8 cellular contexts compared by ENCODE assay signal in genomic region chr10:80462986-80463741, GRCh38. TPM values are rescaled to one million over a fixed set of nuclear protein-coding genes. Genes with fewer than 3 reads are reported as not detected.
DNase-seq lines count a peak whose midpoint lies in the region; ATAC-seq and TF ChIP-seq lines count a peak whose summit lies in the region.

No MANE protein-coding gene starts in this region.

- H3K4me1 ChIP-seq in ACC112 (ENCODE audit: control insufficient read depth, insufficient read depth, low read length, unreplicated experiment) (peaks cover 83% of the 10 kb centered on the region), IMR-90 (ENCODE audit: control insufficient read depth, insufficient read depth, low read length) (peaks cover 50% of the 10 kb centered on the region)

- POLR2A ChIA-PET in IMR-90 (lab: Charles Lee; ENCODE audit: unreplicated experiment) = no interaction called here
- POLR2A ChIA-PET in GM10248 (lab: Yijun Ruan, JAX) = interaction anchor here (0.6 to 1.4 kb wide), 2 partner anchors 42 to 159 kb away, joined by 3 to 4 read pairs; no protein-coding TSS in a partner anchor

- H2BK5ac ChIP-seq in IMR-90 (ENCODE audit: low read depth, low read length, poor library complexity, severe bottlenecking) = peak overlapping the region; percentile 72

- peak overlapping the region; percentile 50 for H4K91ac ChIP-seq in IMR-90 (ENCODE audit: insufficient read depth, low read depth, low read length)

- BruUV-seq in IMR-90 (replicated peaks; lab: Mats Ljungman, UMichigan) = no TSS peak

- peak overlapping the region; percentile 65 for H3K14ac ChIP-seq in IMR-90 (replicated peaks; ENCODE audit: low read depth, low read length)

- no peak overlapping the region for H3K56ac ChIP-seq in IMR-90 (ENCODE audit: extremely low read depth, insufficient read depth, low read length)

- H3K4me1 Mint-ChIP-seq in mesothelial cell of epicardium = peaks cover 96% of the 10 kb centered on the region

- H4K20me1 ChIP-seq in IMR-90 (ENCODE audit: insufficient read depth, low read length) = peaks cover 63% of the 10 kb centered on the region

- H2AK9ac ChIP-seq in IMR-90 (replicated peaks; ENCODE audit: low read depth, low read length, poor library complexity) = peak overlapping the region; percentile 19

- peak overlapping the region; percentile 23; the same call in 1 of the 2 replicates for H2BK20ac ChIP-seq in IMR-90 (ENCODE audit: low read depth, low read length)

- peak overlapping the region; percentile 37; the same call in 1 of the 2 replicates for H2AK5ac ChIP-seq in IMR-90 (ENCODE audit: low read depth, low read length)

- H3K9me1 ChIP-seq in IMR-90 (ENCODE audit: insufficient read depth, low read length) = peaks cover 47% of the 10 kb centered on the region

- TF ChIP-seq RAD21 in IMR-90 (IDR thresholded peaks at IDR 0.05; ENCODE audit: low read length) = no peak

- H3K9me3 Mint-ChIP-seq in mesothelial cell of epicardium = no peaks in the 10 kb centered on the region

- H4K8ac ChIP-seq in IMR-90 (ENCODE audit: low read depth in 2 of 2, low read length in 2 of 2) = peak overlapping the region in 1 of 2 experiments; percentile 42; a peak in 3 of 4 replicates

- H3K79me2 ChIP-seq in ACC112 (ENCODE audit: control insufficient read depth, insufficient read depth, low read length, unreplicated experiment) = peaks cover 90% of the 10 kb centered on the region

- no CpG with 5 or more reads among the region's 5 CpGs for WGBS in IMR-90 (ENCODE audit: extremely low coverage in 2 of 2, insufficient read length in 1 of 2), 2 experiments

- peak overlapping the region; percentile 89 for H3K27ac Mint-ChIP-seq in mesothelial cell of epicardium

- peak; percentile 81 for DNase-seq in IMR-90
- peak; percentile 54 for DNase-seq in astrocyte of the hippocampus (ENCODE audit: low read depth, low spot score)
- no peak for DNase-seq in mesothelial cell of epicardium (ENCODE audit: low spot score in 2 of 2, unreplicated experiment in 2 of 2)
- no peak for DNase-seq in GM10248 (ENCODE audit: extremely low spot score)
- no peak for DNase-seq in NCI-H1436 (lab: John Stamatoyannopoulos, UW)

- ATAC-seq in GM18511 (IDR thresholded peaks at IDR 0.05; ENCODE audit: unreplicated experiment) (peak; percentile 36), IMR-90 (ENCODE audit: low read depth) (peak; percentile 46), HG03460 (IDR thresholded peaks at IDR 0.05; ENCODE audit: unreplicated experiment) (no peak)

- no peaks in the 10 kb centered on the region for H3K27me3 Mint-ChIP-seq in mesothelial cell of epicardium (ENCODE audit: low read depth)

- in situ Hi-C loops in IMR-90 (cut with MboI; ENCODE audit: low sequenced_read_pairs) = loop anchor here (25.0 kb wide), 1 partner anchor 301 kb away; no protein-coding TSS in a partner anchor

- H3K4ac ChIP-seq in IMR-90 (ENCODE audit: low read depth, low read length) = peak overlapping the region; percentile 70

- no peak for TF ChIP-seq POLR2A in IMR-90 (IDR thresholded peaks at IDR 0.05; ENCODE audit: low read depth, low read length)

- TF ChIP-seq CTCF in IMR-90 (conservative IDR thresholded peaks at IDR 0.05; ENCODE audit: low read depth, low read length) = no peak
- TF ChIP-seq CTCF in mesothelial cell of epicardium (IDR thresholded peaks at IDR 0.05; ENCODE audit: unreplicated experiment) = no peak
- no peak for TF ChIP-seq CTCF in GM10248 (IDR thresholded peaks at IDR 0.05; ENCODE audit: control extremely low read depth, extremely low read depth, low read depth, missing control alignments)

- H3K36me3 ChIP-seq in ACC112 (ENCODE audit: insufficient read depth, low read length) (no peaks in the 10 kb centered on the region), IMR-90 (ENCODE audit: control insufficient read depth, insufficient read depth, low read length) (no peaks in the 10 kb centered on the region)

- dilution Hi-C loops in IMR-90 (cut with HindIII; ENCODE audit: low sequenced_read_pairs, unreplicated experiment) = no loop called here

- H3K23ac ChIP-seq in IMR-90 (ENCODE audit: low read depth, low read length) = peak overlapping the region; percentile 78; the same call in 1 of the 2 replicates

- H2BK120ac ChIP-seq in IMR-90 (ENCODE audit: low read depth, low read length) = peak overlapping the region; percentile 37; the same call in 1 of the 2 replicates

- H3K9ac ChIP-seq in IMR-90 (ENCODE audit: low read depth, low read length) = peak overlapping the region; percentile 58

- peak overlapping the region; percentile 56; the same call in 1 of the 2 replicates for H4K5ac ChIP-seq in IMR-90 (ENCODE audit: low read depth, low read length)

- no peak overlapping the region for H3K4me3 Mint-ChIP-seq in mesothelial cell of epicardium

- peaks cover 14 to 99% of the 10 kb centered on the region in 2 experiments for H3K79me1 ChIP-seq in IMR-90 (ENCODE audit: low read depth in 1 of 2, low read length in 2 of 2)

- H2AFZ ChIP-seq in ACC112 (ENCODE audit: low read length, unreplicated experiment) (no peak overlapping the region), IMR-90 (replicated peaks; ENCODE audit: low read length, poor library complexity) (no peak overlapping the region)

- H3K27me3 ChIP-seq in ACC112 (ENCODE audit: insufficient read depth, low read length) (no peaks in the 10 kb centered on the region), IMR-90 (ENCODE audit: control insufficient read depth, insufficient read depth, low read length) (no peaks in the 10 kb centered on the region)

- peak overlapping the region; percentile 15 for H3K4me2 ChIP-seq in IMR-90 (ENCODE audit: low read depth, low read length)

- H2BK15ac ChIP-seq in IMR-90 (ENCODE audit: low read depth, low read length) = no peak overlapping the region

- intact Hi-C loops in IMR-90 (cut with micrococcal nuclease) = loop anchor here (5.0 kb wide), 1 partner anchor 34 kb away; no protein-coding TSS in a partner anchor

- H3K27ac ChIP-seq in ACC112 (ENCODE audit: low read depth, low read length) (peak overlapping the region; percentile 47), IMR-90 (ENCODE audit: insufficient read depth, low read length) (peak overlapping the region; percentile 69; the same call in 1 of the 2 replicates)

- peak overlapping the region; percentile 80 for H3K18ac ChIP-seq in IMR-90 (ENCODE audit: low read depth, low read length)

- H3K4me3 ChIP-seq in ACC112 (ENCODE audit: low read depth, low read length) (peak overlapping the region; percentile 45), IMR-90 (ENCODE audit: insufficient read depth, low read depth, low read length) (no peak overlapping the region)

- H3K36me3 Mint-ChIP-seq in mesothelial cell of epicardium = no peaks in the 10 kb centered on the region

- CTCF ChIA-PET in IMR-90 (lab: Yijun Ruan, JAX) = interaction anchor here (0.9 to 5.1 kb wide), 3 partner anchors 18 to 42 kb away, joined by 4 to 26 read pairs (median 4); no protein-coding TSS in a partner anchor
- CTCF ChIA-PET in GM10248 (lab: Yijun Ruan, JAX) = interaction anchor here (1.0 to 50.4 kb wide), 7 partner anchors 7 to 135 kb away, joined by 3 to 1060 read pairs (median 13); no protein-coding TSS in a partner anchor

- no peaks in the 10 kb centered on the region for H3K9me3 ChIP-seq in IMR-90 (ENCODE audit: control insufficient read depth, insufficient read depth, low read length)

TF ChIP-seq in IMR-90, 13 proteins besides CTCF, POLR2A, EP300 and RAD21:
- TF ChIP-seq BHLHE40 (IDR thresholded peaks at IDR 0.05; ENCODE audit: low read depth, low read length) (peak; percentile 74), RFX5 (IDR thresholded peaks at IDR 0.05; ENCODE audit: low read depth, low read length) (no peak), FOS (IDR thresholded peaks at IDR 0.05; ENCODE audit: low read depth, low read length) (peak; percentile 58)

RNA-seq across cellular contexts. Expression of gene TSPAN14, which starts 9.1 kb away (rescaled TPM):
- 13.3 and 18.5 TPM in 2 replicates for total RNA-seq in IMR-90 (2012; rRNA removed)
- polyA plus RNA-seq in IMR-90 (2012; rRNA removed) = 40.6 and 43.0 TPM in 2 replicates
- polyA plus RNA-seq in IMR-90 (2012; cell fraction: cytosol; rRNA removed) = 55.8 and 57.7 TPM in 2 replicates
- polyA plus RNA-seq in IMR-90 (2012; cell fraction: nucleus; rRNA removed; ENCODE audit: low replicate concordance) = 36.3 and 44.3 TPM in 2 replicates
- 106 to 113 TPM (median 109 TPM) in 3 replicates for total RNA-seq in mesothelial cell of epicardium

RNA-seq across cellular contexts. Expression of gene PRXL2A, which starts 54.8 kb away (rescaled TPM):
- total RNA-seq in IMR-90 (2012; rRNA removed) (0.90 and 1.1 TPM in 2 replicates), mesothelial cell of epicardium (93.9 to 101 TPM (median 97.0 TPM) in 3 replicates)
- polyA plus RNA-seq in IMR-90 (2012; rRNA removed) = 0.60 and 0.92 TPM in 2 replicates
- polyA plus RNA-seq in IMR-90 (2012; cell fraction: cytosol; rRNA removed) = 0.19 and 0.36 TPM in 2 replicates
- 0.10 and 0.17 TPM in 2 replicates for polyA plus RNA-seq in IMR-90 (2012; cell fraction: nucleus; rRNA removed; ENCODE audit: low replicate concordance)

Comparison
In these comparisons a context has a peak if more than half of its experiments do, and no peak if none do; other contexts are left out.
1. DNase-seq: peak in IMR-90 (single experiment) and astrocyte of the hippocampus (single experiment); none in mesothelial cell of epicardium (0 of 2), GM10248 (single experiment) and NCI-H1436 (single experiment).
2. RNA of gene PRXL2A, which starts 54.8 kb away (total RNA-seq): 93.9 to 101 TPM in mesothelial cell of epicardium; 0.90 to 1.1 TPM in IMR-90; every median in the first group is over 10 times any median in the second.